ENCODE assay signal across 13 cellular contexts in the genomic region with DNA sequence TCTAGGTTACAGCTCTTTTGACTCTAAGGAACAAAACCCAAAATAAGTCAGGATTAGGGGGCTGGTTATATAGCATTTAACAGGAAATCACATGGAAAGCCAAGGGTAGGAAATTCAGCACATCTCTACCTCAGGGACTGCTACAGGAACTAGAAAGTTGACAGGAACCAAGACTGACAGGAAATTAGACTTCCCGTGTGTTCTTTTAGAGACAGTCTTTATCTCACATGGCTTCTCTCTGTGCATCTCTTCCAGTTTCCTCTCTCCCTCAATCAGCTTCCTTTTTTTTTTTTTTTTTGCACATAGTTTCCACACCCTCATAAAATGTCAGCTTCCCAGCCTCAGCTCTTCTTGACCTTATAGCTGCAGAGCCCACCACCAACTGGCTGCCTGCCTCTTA. TPM values are rescaled to one million over a fixed set of nuclear protein-coding genes. Genes with fewer than 3 reads are reported as not detected.
DNase-seq lines count a peak whose midpoint lies in the region; TF ChIP-seq lines count a peak whose summit lies in the region.
"Had no signal": no experiment of that assay in that cellular context is flagged by ENCODE, and none has a peak within 500 bp of the region (broad histone marks: within the 10 kb centered on the region; RNA-seq: fewer than 3 reads in every experiment).

No MANE protein-coding gene starts in this region.

- DNase-seq in EH (ENCODE audit: low read depth) (peak; percentile 28), SKM-1 (lab: John Stamatoyannopoulos, UW; ENCODE audit: unreplicated experiment) (peak; percentile 66), fibroblast of lung (ENCODE audit: low read depth in 2 of 2) (no peak), NCI-H187 (lab: John Stamatoyannopoulos, UW) (no peak), NCI-H1092 treated with DMSO at 0.1 percent for 48 hours (lab: John Stamatoyannopoulos, UW) (no peak), GM19240 (ENCODE audit: insufficient read length, low spot score) (no peak)
- no peak for DNase-seq in effector CD8-positive, alpha-beta T cell (lab: John Stamatoyannopoulos, UW)
- DNase-seq: activated CD4-positive, alpha-beta T cell treated with anti-CD3 and anti-CD28 coated beads for 48 hours; amniotic stem cell; effector CD4-positive, alpha-beta T cell; heart left ventricle; NCI-H2171 treated with DMSO at 0.1 percent for 48 hours had no signal

- TF ChIP-seq CTCF in fibroblast of lung (conservative IDR thresholded peaks at IDR 0.05 in 1 of 2, IDR thresholded peaks at IDR 0.05 in 1 of 2; ENCODE audit: low read depth in 1 of 2, low read length in 2 of 2): no peak

- H3K9ac ChIP-seq in BLaER1 (0 out of 2 replicates have a peak overlapping the region, but pooled peaks have one; percentile 13), fibroblast of lung (ENCODE audit: insufficient read depth, low read length) (no peak overlapping the region)

- H3K9me3 ChIP-seq in BLaER1 (peaks cover 14% of the 10 kb centered on the region), fibroblast of lung (ENCODE audit: control insufficient read depth, insufficient read depth, low read depth, low read length) (no peaks in the 10 kb centered on the region)

- H3K4me1 ChIP-seq in BLaER1: peaks cover 60% of the 10 kb centered on the region
- peaks cover 12% of the 10 kb centered on the region for H3K4me1 ChIP-seq in fibroblast of lung (ENCODE audit: control insufficient read depth, extremely low read depth, insufficient read depth, low read length)

- H3K4me3 ChIP-seq in BLaER1 (peak overlapping the region; percentile 26; the same call in 1 of the 2 replicates), fibroblast of lung (replicated peaks in 1 of 4; ENCODE audit: control extremely low read depth in 1 of 4, insufficient read depth in 1 of 4, low read depth in 3 of 4, low read length in 4 of 4) (peak overlapping the region in 1 of 4 experiments; percentile 95)
- H3K4me3 ChIP-seq: heart left ventricle had no signal

- H2AFZ ChIP-seq in fibroblast of lung (ENCODE audit: low read length): no peak overlapping the region

- peak overlapping the region; percentile 60 for H3K27ac ChIP-seq in BLaER1
- H3K27ac ChIP-seq in fibroblast of lung (ENCODE audit: insufficient read depth, low read length): no peak overlapping the region

- peaks cover 37% of the 10 kb centered on the region; the same call in 1 of the 2 replicates for H4K20me1 ChIP-seq in BLaER1
- peaks cover 5% of the 10 kb centered on the region for H4K20me1 ChIP-seq in fibroblast of lung (ENCODE audit: control insufficient read depth, extremely low read depth, insufficient read depth, low read length)

- H3K27me3 ChIP-seq in BLaER1: no peaks in the 10 kb centered on the region
- no peaks in the 10 kb centered on the region for H3K27me3 ChIP-seq in fibroblast of lung (ENCODE audit: control insufficient read depth, insufficient read depth, low read length)
- H3K27me3 ChIP-seq: heart left ventricle had no signal

- peaks cover 6% of the 10 kb centered on the region; the same call in 1 of the 2 replicates for H3K36me3 ChIP-seq in BLaER1
- H3K36me3 ChIP-seq in fibroblast of lung (ENCODE audit: control insufficient read depth, insufficient read depth, low read length): no peaks in the 10 kb centered on the region
- H3K36me3 ChIP-seq: heart left ventricle had no signal

- H3K4me2 ChIP-seq in BLaER1 (peak overlapping the region; percentile 83), fibroblast of lung (ENCODE audit: extremely low read depth, insufficient read depth, low read length) (peak overlapping the region; percentile 63)

- H3K79me2 ChIP-seq in fibroblast of lung (ENCODE audit: control insufficient read depth, insufficient read depth, low read length): peaks cover 91% of the 10 kb centered on the region

RNA-seq across cellular contexts. Expression of a gene that starts 4.8 kb away (rescaled TPM):
- total RNA-seq in fibroblast of lung: 43.1 and 98.4 TPM in 2 replicates
- 108 and 212 TPM in 2 replicates for polyA plus RNA-seq in fibroblast of lung
- 55.3 and 111 TPM in 2 replicates for polyA plus RNA-seq in fibroblast of lung (2012)
- polyA minus RNA-seq in fibroblast of lung (ENCODE audit: low replicate concordance): 49.6 and 82.2 TPM in 2 replicates

Comparison
In these comparisons a context has a peak if more than half of its experiments do, and no peak if none do; other contexts are left out.
1. DNase-seq: peak in EH (single experiment) and SKM-1 (single experiment); none in fibroblast of lung (0 of 2), NCI-H187 (0 of 2), NCI-H1092 treated with DMSO at 0.1 percent for 48 hours (single experiment), GM19240 (single experiment) and effector CD8-positive, alpha-beta T cell (single experiment).